Comparison of ENCODE assay signal across 8 cellular contexts in genomic region chr2:135948642-135949355, GRCh38. TPM values are rescaled to one million over a fixed set of nuclear protein-coding genes. Genes with fewer than 3 reads are reported as not detected.
DNase-seq lines count a peak whose midpoint lies in the region; ATAC-seq, FAIRE-seq and TF ChIP-seq lines count a peak whose summit lies in the region.

No MANE protein-coding gene starts in this region.

- H3K79me2 ChIP-seq in ACC112 (ENCODE audit: control insufficient read depth, insufficient read depth, low read length, unreplicated experiment) (peaks cover 64% of the 10 kb centered on the region), HepG2 (ENCODE audit: insufficient read depth, low read length) (peaks cover 56% of the 10 kb centered on the region)

- BruUV-seq in HepG2 (replicated peaks; lab: Mats Ljungman, UMichigan), result no TSS peak

- peak; percentile 77 for ATAC-seq in GM19043 (IDR thresholded peaks at IDR 0.05; ENCODE audit: low read depth, unreplicated experiment)
- peak; percentile 56 for ATAC-seq in HG03571 (IDR thresholded peaks at IDR 0.05; ENCODE audit: unreplicated experiment)
- peak; percentile 84 for ATAC-seq in activated T-helper 17 cell treated with anti-CD3 and anti-CD28 coated beads, Interleukin-2, amount 50 U/mL, for 72 hours (replicated peaks)
- no peak; the same call in 2 of the 3 replicates for ATAC-seq in HepG2

- H3K36me3 ChIP-seq in ACC112 (ENCODE audit: insufficient read depth, low read length) (peaks cover 24% of the 10 kb centered on the region), HepG2 (replicated peaks in 1 of 2; ENCODE audit: control insufficient read depth in 1 of 2, insufficient read depth in 2 of 2, low read length in 2 of 2) (peaks cover 7 to 49% of the 10 kb centered on the region in 2 experiments), spleen (peaks cover 0 to 22% (median 1%) of the 10 kb centered on the region in 6 donors)

- H3K4me3 Mint-ChIP-seq in activated T-helper 17 cell treated with anti-CD3 and anti-CD28 coated beads, Interleukin-2, amount 50 U/mL, for 72 hours, result peak overlapping the region; percentile 82

- H3K9me3 ChIP-seq in HepG2 (ENCODE audit: low read length) (no peaks in the 10 kb centered on the region), spleen (peaks cover 0 to 5% (median 0%) of the 10 kb centered on the region in 8 donors)

- H3K27me3 Mint-ChIP-seq in activated T-helper 17 cell treated with anti-CD3 and anti-CD28 coated beads, Interleukin-2, amount 50 U/mL, for 72 hours, result no peaks in the 10 kb centered on the region

- peaks cover 50% of the 10 kb centered on the region for H3K4me1 Mint-ChIP-seq in activated T-helper 17 cell treated with anti-CD3 and anti-CD28 coated beads, Interleukin-2, amount 50 U/mL, for 72 hours

- H3K36me3 Mint-ChIP-seq in activated T-helper 17 cell treated with anti-CD3 and anti-CD28 coated beads, Interleukin-2, amount 50 U/mL, for 72 hours (ENCODE audit: low read depth), result peaks cover 80% of the 10 kb centered on the region

- no peak for TF ChIP-seq RAD21 in HepG2 (CRISPR knock-in tag; IDR thresholded peaks at IDR 0.05)

- peak overlapping the region; percentile 80 for H3K27ac ChIP-seq in ACC112 (ENCODE audit: low read depth, low read length)
- H3K27ac ChIP-seq in HepG2 (ENCODE audit: extremely low read length, insufficient read depth, low read length), result no peak overlapping the region
- no peak overlapping the region for H3K27ac ChIP-seq in spleen

- 98% methylated on average over 9 of the region's 9 CpGs for WGBS in HepG2 (ENCODE audit: low lambda C conversion rate)
- 68 to 86% (median 85%) methylated on average over 9 of the region's 9 CpGs for WGBS in spleen, 5 donors

- TF ChIP-seq EP300 in HepG2 (IDR thresholded peaks at IDR 0.05; ENCODE audit: low read depth in 2 of 2, low read length in 2 of 2), result no peak; a peak in 1 of 4 replicates
- no peak for TF ChIP-seq EP300 in HepG2 (CRISPR knock-in tag; IDR thresholded peaks at IDR 0.05; ENCODE audit: borderline replicate concordance)

- H3K4me3 ChIP-seq in ACC112 (ENCODE audit: low read depth, low read length) (peak overlapping the region; percentile 33; the same call in 1 of the 2 replicates), HepG2 (replicated peaks in 1 of 3; ENCODE audit: insufficient read depth in 1 of 3, low read depth in 2 of 3, low read length in 3 of 3) (no peak overlapping the region), spleen (no peak overlapping the region)

- FAIRE-seq in HepG2 (lab: Jason Lieb, UNC), result no peak

- intact Hi-C loops in HepG2 (cut with micrococcal nuclease; ENCODE audit: unreplicated experiment), result no loop called here
- intact Hi-C loops in spleen (cut with DNase I; ENCODE audit: low total_unique reads), result no loop called here

- H2AFZ ChIP-seq in ACC112 (ENCODE audit: low read length, unreplicated experiment), result no peak overlapping the region
- H2AFZ ChIP-seq in HepG2 (ENCODE audit: low read length), result no peak overlapping the region

- POLR2A ChIA-PET in HepG2 (lab: Yijun Ruan, JAX), result no interaction called here

- H3K27ac Mint-ChIP-seq in activated T-helper 17 cell treated with anti-CD3 and anti-CD28 coated beads, Interleukin-2, amount 50 U/mL, for 72 hours, result peak overlapping the region; percentile 100

- in situ Hi-C loops in HepG2 (cut with HindIII; ENCODE audit: extremely low pct_ligation_motif_present, low pct_unique_long_range_greater_than_20kb), result no loop called here

- no peak overlapping the region for H3K4me2 ChIP-seq in HepG2 (ENCODE audit: low read depth, low read length)

- no peak for TF ChIP-seq POLR2A in HepG2 (IDR thresholded peaks at IDR 0.05; ENCODE audit: insufficient read depth in 1 of 2, low read depth in 2 of 2, low read length in 2 of 2)
- TF ChIP-seq POLR2A in spleen (IDR thresholded peaks at IDR 0.05), result no peak

- H4K20me1 ChIP-seq in HepG2 (ENCODE audit: insufficient read depth, low read length), result peaks cover 15% of the 10 kb centered on the region

- CTCF ChIA-PET in HepG2 (lab: Yijun Ruan, JAX; ENCODE audit: low intra/inter-chr PET ratio, low total read pairs), result no interaction called here

- no peak overlapping the region for H3K9ac ChIP-seq in HepG2 (ENCODE audit: insufficient read depth, low read depth, low read length)

- H3K9me3 Mint-ChIP-seq in activated T-helper 17 cell treated with anti-CD3 and anti-CD28 coated beads, Interleukin-2, amount 50 U/mL, for 72 hours, result peaks cover 4% of the 10 kb centered on the region

- DNase-seq in HepG2 (ENCODE audit: low spot score), result no peak
- DNase-seq in KG1 (lab: John Stamatoyannopoulos, UW), result no peak
- no peak for DNase-seq in NCI-H524 treated with DMSO at 0.1 percent for 48 hours (lab: John Stamatoyannopoulos, UW)
- no peak for DNase-seq in spleen

- TF ChIP-seq CTCF in HepG2 (CRISPR knock-in tag; IDR thresholded peaks at IDR 0.05) (no peak), spleen (IDR thresholded peaks at IDR 0.05 in 8 of 11, conservative IDR thresholded peaks at IDR 0.05 in 3 of 11) (no peak)

- H3K4me1 ChIP-seq in ACC112 (ENCODE audit: control insufficient read depth, insufficient read depth, low read length, unreplicated experiment) (peaks cover 37% of the 10 kb centered on the region), HepG2 (ENCODE audit: insufficient read depth, low read length) (no peaks in the 10 kb centered on the region; the same call in 1 of the 2 replicates), spleen (peaks cover 0 to 47% (median 4%) of the 10 kb centered on the region in 6 donors)

- H3K27me3 ChIP-seq in ACC112 (ENCODE audit: insufficient read depth, low read length), result no peaks in the 10 kb centered on the region
- H3K27me3 ChIP-seq in HepG2 (ENCODE audit: control insufficient read depth in 1 of 2, insufficient read depth in 2 of 2, low read length in 2 of 2), result no peaks in the 10 kb centered on the region
- no peaks in the 10 kb centered on the region for H3K27me3 ChIP-seq in spleen (replicated peaks in 1 of 7)

TF ChIP-seq in HepG2, 621 proteins besides CTCF, POLR2A, EP300 and RAD21 (continues in another document):
- TF ChIP-seq HMGA1 (CRISPR knock-in tag; conservative IDR thresholded peaks at IDR 0.05) (no peak), SRY (CRISPR knock-in tag; IDR thresholded peaks at IDR 0.05) (no peak), ZNF558 (CRISPR knock-in tag; IDR thresholded peaks at IDR 0.05; ENCODE audit: borderline replicate concordance) (no peak), CENPT (CRISPR knock-in tag; IDR thresholded peaks at IDR 0.05; ENCODE audit: low read depth) (no peak), CREB1 (IDR thresholded peaks at IDR 0.05) (peak; percentile 47), CREB1 (CRISPR knock-in tag; IDR thresholded peaks at IDR 0.05) (no peak), CENPBD1 (CRISPR knock-in tag; IDR thresholded peaks at IDR 0.05; ENCODE audit: borderline replicate concordance, low read depth) (no peak), SP5 (CRISPR knock-in tag; IDR thresholded peaks at IDR 0.05; ENCODE audit: borderline replicate concordance, low read depth) (no peak), ZNF441 (CRISPR knock-in tag; IDR thresholded peaks at IDR 0.05; ENCODE audit: borderline replicate concordance) (peak; percentile 31; the same call in 1 of the 2 replicates), ZNF350 (CRISPR knock-in tag; IDR thresholded peaks at IDR 0.05; ENCODE audit: borderline replicate concordance, low read depth) (no peak), ZNF207 (IDR thresholded peaks at IDR 0.05; ENCODE audit: borderline replicate concordance) (no peak), PLRG1 (conservative IDR thresholded peaks at IDR 0.05) (no peak), ZNF816 (CRISPR knock-in tag; IDR thresholded peaks at IDR 0.05; ENCODE audit: borderline replicate concordance) (0 out of 2 replicates have a peak, but pooled peaks have one; percentile 31), ZNF768 (CRISPR knock-in tag; IDR thresholded peaks at IDR 0.05) (no peak), PHF20 (CRISPR knock-in tag; IDR thresholded peaks at IDR 0.05) (no peak), ZNF235 (CRISPR knock-in tag; IDR thresholded peaks at IDR 0.05; ENCODE audit: borderline replicate concordance) (no peak)

RNA-seq across cellular contexts. Expression of gene DARS1, which starts 36.6 kb away (rescaled TPM):
- 100 to 1,000 TPM; 170 to 262 TPM for total RNA-seq in activated T-helper 17 cell treated with anti-CD3 and anti-CD28 coated beads, Interleukin-2, amount 50 U/mL, for 72 hours
- total RNA-seq in HepG2 (2016; rRNA removed; fragmentation: Illumina TruSeq; extraction: Trizol), result 149 and 246 TPM in 2 replicates
- total RNA-seq in HepG2 (2016; cell fraction: cytosol; rRNA removed; fragmentation: Illumina TruSeq; extraction: Trizol; ENCODE audit: low read depth), result 19.9 and 25.4 TPM in 2 replicates
- 151 and 220 TPM in 2 replicates for total RNA-seq in HepG2 (2016; cell fraction: insoluble cytoplasmic fraction; rRNA removed; fragmentation: Illumina TruSeq; extraction: Trizol)
- 49.5 and 53.8 TPM in 2 replicates for total RNA-seq in HepG2 (2016; cell fraction: membrane; rRNA removed; fragmentation: Illumina TruSeq; extraction: Trizol)
- 83.7 and 87.9 TPM in 2 replicates for total RNA-seq in HepG2 (2016; cell fraction: nucleus; rRNA removed; fragmentation: Illumina TruSeq; extraction: Trizol)
- 149 and 230 TPM in 2 replicates for polyA plus RNA-seq in HepG2 (2011; rRNA removed)
- 82.7 and 108 TPM in 2 replicates for polyA plus RNA-seq in HepG2 (2011; cell fraction: cytosol; rRNA removed)
- polyA plus RNA-seq in HepG2 (2011; cell fraction: nucleus; rRNA removed), result 47.0 and 56.6 TPM in 2 replicates
- polyA plus RNA-seq in HepG2 (2012), result 118 and 170 TPM in 2 replicates
- polyA plus RNA-seq in HepG2 (2016; cell fraction: cytosol; fragmentation: Illumina TruSeq; extraction: Trizol; ENCODE audit: low read depth), result 10.3 and 11.0 TPM in 2 replicates
- 177 and 181 TPM in 2 replicates for polyA plus RNA-seq in HepG2 (2016; cell fraction: insoluble cytoplasmic fraction; fragmentation: Illumina TruSeq; extraction: Trizol; ENCODE audit: low read depth)
- polyA plus RNA-seq in HepG2 (2016; cell fraction: membrane; fragmentation: Illumina TruSeq; extraction: Trizol; ENCODE audit: low read depth), result 29.5 and 30.4 TPM in 2 replicates
- polyA plus RNA-seq in HepG2 (2016; cell fraction: nucleus; fragmentation: Illumina TruSeq; extraction: Trizol; ENCODE audit: insufficient read depth, low read depth), result 88.4 and 95.0 TPM in 2 replicates
- polyA minus RNA-seq in HepG2 (2011; rRNA and poly(A)+ RNA removed; ENCODE audit: low replicate concordance), result 23.5 and 77.2 TPM in 2 replicates
- 99.1 and 111 TPM in 2 replicates for polyA minus RNA-seq in HepG2 (2011; cell fraction: cytosol; rRNA and poly(A)+ RNA removed)
- polyA minus RNA-seq in HepG2 (2011; cell fraction: nucleus; rRNA and poly(A)+ RNA removed), result 151 and 153 TPM in 2 replicates
- 10 to 100 TPM; 56.2 to 72.8 (median 64.3) TPM for total RNA-seq in spleen
- polyA plus RNA-seq in spleen, result 10 to 100 TPM; 65.1 to 88.6 (median 72.1) TPM
